In genomic region chr5:14108170-14108996, GRCh38 we compare ENCODE assay signal across 8 cellular contexts.
DNase-seq lines count a peak whose midpoint lies in the region; ATAC-seq and TF ChIP-seq lines count a peak whose summit lies in the region.

No MANE protein-coding gene starts in this region.

- ATAC-seq in GM21786 (IDR thresholded peaks at IDR 0.05; ENCODE audit: unreplicated experiment) = peak; percentile 74
- peak; percentile 88 to 94 for ATAC-seq in stimulated activated naive B cell treated with anti-CD40 and anti-IgM and Interleukin-4, amounts not matched to agents 10 μg/mL and 1 μg/mL and 100 μg/mL, for 72 hours (replicated peaks)

- peak overlapping the region; percentile 76 to 79 for H3K4me3 Mint-ChIP-seq in stimulated activated naive B cell treated with anti-CD40 and anti-IgM and Interleukin-4, amounts not matched to agents 10 μg/mL and 1 μg/mL and 100 μg/mL, for 72 hours

- peaks cover 0 to under 1% of the 10 kb centered on the region in 2 donors for H3K36me3 Mint-ChIP-seq in stimulated activated naive B cell treated with anti-CD40 and anti-IgM and Interleukin-4, amounts not matched to agents 10 μg/mL and 1 μg/mL and 100 μg/mL, for 72 hours

- peak overlapping the region; percentile 36 for H3K4me3 ChIP-seq in choroid plexus epithelial cell (ENCODE audit: low read depth, low read length)

- peaks cover 3 to 12% of the 10 kb centered on the region in 2 donors for H3K27me3 Mint-ChIP-seq in stimulated activated naive B cell treated with anti-CD40 and anti-IgM and Interleukin-4, amounts not matched to agents 10 μg/mL and 1 μg/mL and 100 μg/mL, for 72 hours

- peak; percentile 47 for DNase-seq in activated gamma-delta T cell treated with Interleukin-2 at 50 U/mL for 16 hours
- DNase-seq in activated gamma-delta T cell (lab: John Stamatoyannopoulos, UW) = no peak
- peak; percentile 54 for DNase-seq in HuH-7.5 (ENCODE audit: low spot score)
- DNase-seq in RKO (ENCODE audit: low spot score) = peak; percentile 54
- DNase-seq in choroid plexus epithelial cell (ENCODE audit: low read depth) = peak; percentile 93
- peak; percentile 87 for DNase-seq in kidney tubule cell (ENCODE audit: low spot score)
- peak; percentile 37 for DNase-seq in stimulated activated naive B cell treated with anti-CD40 and anti-IgM and Interleukin-4, amounts not matched to agents 10 μg/mL and 1 μg/mL and 100 μg/mL, for 72 hours

- peak; percentile 87 for TF ChIP-seq CTCF in choroid plexus epithelial cell (conservative IDR thresholded peaks at IDR 0.05; ENCODE audit: low read depth, low read length)

- peaks cover 2 to 4% of the 10 kb centered on the region in 2 donors for H3K9me3 Mint-ChIP-seq in stimulated activated naive B cell treated with anti-CD40 and anti-IgM and Interleukin-4, amounts not matched to agents 10 μg/mL and 1 μg/mL and 100 μg/mL, for 72 hours

- peaks cover 23 to 30% of the 10 kb centered on the region in 2 donors for H3K4me1 Mint-ChIP-seq in stimulated activated naive B cell treated with anti-CD40 and anti-IgM and Interleukin-4, amounts not matched to agents 10 μg/mL and 1 μg/mL and 100 μg/mL, for 72 hours

- H3K27ac Mint-ChIP-seq in stimulated activated naive B cell treated with anti-CD40 and anti-IgM and Interleukin-4, amounts not matched to agents 10 μg/mL and 1 μg/mL and 100 μg/mL, for 72 hours = peak overlapping the region; percentile 75
